In the genomic region with DNA sequence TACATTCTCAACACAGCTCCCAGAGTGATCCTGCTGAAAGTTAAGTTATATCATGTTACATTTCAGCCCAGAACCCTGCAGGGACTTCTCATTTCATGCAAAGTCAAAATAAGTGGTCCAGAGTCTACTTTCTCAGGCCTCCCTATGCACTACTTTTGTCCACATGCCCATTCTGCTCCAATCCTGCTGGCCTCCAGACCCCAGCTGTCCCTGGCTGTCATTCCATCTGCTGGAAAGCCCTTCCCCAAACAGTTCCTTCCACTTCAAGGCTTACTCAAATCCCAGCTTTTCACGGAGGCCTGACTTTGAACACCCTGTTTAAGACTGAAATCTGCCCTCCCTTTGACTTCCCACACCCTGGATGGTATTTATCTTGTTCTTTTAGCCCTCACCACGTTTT, we compare ENCODE assay signal across 19 cellular contexts.
DNase-seq lines count a peak whose midpoint lies in the region; ATAC-seq and TF ChIP-seq lines count a peak whose summit lies in the region.
"Had no signal": no experiment of that assay in that cellular context is flagged by ENCODE, and none has a peak within 500 bp of the region (broad histone marks: within the 10 kb centered on the region; RNA-seq: fewer than 3 reads in every experiment).

No MANE protein-coding gene starts in this region.

- no peak for DNase-seq in HFFc6
- no peak for DNase-seq in RWPE2 (ENCODE audit: low spot score)
- no peak for DNase-seq in epithelial cell of prostate (ENCODE audit: low read depth, low spot score)
- DNase-seq in erythroblast (lab: John Stamatoyannopoulos, UW) = no peak
- no peak for DNase-seq in SW 1271 (lab: John Stamatoyannopoulos, UW)
- DNase-seq: activated CD8-positive, alpha-beta T cell treated with anti-CD3 and anti-CD28 coated beads, Interleukin-2, amount 10 ng/mL, durations not matched to agents 7 days and 5 days; activated effector memory CD4-positive, alpha-beta T cell treated with anti-CD3 and anti-CD28 coated beads, Interleukin-2, amount 50 U/mL, for 16 hours; H7; hypothalamus; NCI-H226; stimulated activated naive CD4-positive, alpha-beta T cell; T-helper 9 cell had no signal

- H3K36me3 Mint-ChIP-seq in HFFc6 (ENCODE audit: low read depth) = peaks cover 1% of the 10 kb centered on the region; the same call in 1 of the 2 replicates

- H3K9me3 Mint-ChIP-seq in HFFc6 = no peaks in the 10 kb centered on the region
- H3K9me3 Mint-ChIP-seq: central memory CD8-positive, alpha-beta T cell had no signal

- peaks cover 13% of the 10 kb centered on the region; the same call in 1 of the 2 replicates for H3K36me3 ChIP-seq in RWPE2 (ENCODE audit: low read depth)
- H3K36me3 ChIP-seq in rectal smooth muscle tissue (ENCODE audit: control insufficient read depth, insufficient read depth, low read length) = no peaks in the 10 kb centered on the region

- H3K27me3 ChIP-seq in RWPE2 (ENCODE audit: insufficient read depth, poor library complexity, severe bottlenecking) = no peaks in the 10 kb centered on the region
- H3K27me3 ChIP-seq in rectal smooth muscle tissue (ENCODE audit: control insufficient read depth, insufficient read depth, low read length) = no peaks in the 10 kb centered on the region

- ATAC-seq in RWPE2 (ENCODE audit: low read depth) (no peak), GM19328 (IDR thresholded peaks at IDR 0.05; ENCODE audit: unreplicated experiment) (no peak), GM19452 (IDR thresholded peaks at IDR 0.05; ENCODE audit: unreplicated experiment) (no peak)
- ATAC-seq: activated CD8-positive, alpha-beta T cell treated with anti-CD3 and anti-CD28 coated beads, Interleukin-2, amount 10 ng/mL, durations not matched to agents 7 days and 5 days; esophagus mucosa had no signal

- peak overlapping the region; percentile 3; the same call in 1 of the 2 replicates for H3K4me3 Mint-ChIP-seq in HFFc6
- H3K4me3 Mint-ChIP-seq: activated CD8-positive, alpha-beta T cell treated with anti-CD3 and anti-CD28 coated beads, Interleukin-2, amount 10 ng/mL, durations not matched to agents 7 days and 5 days; B cell; central memory CD8-positive, alpha-beta T cell had no signal

- peaks cover 34% of the 10 kb centered on the region for H3K4me1 ChIP-seq in RWPE2 (ENCODE audit: insufficient read depth, poor library complexity, severe bottlenecking)
- no peaks in the 10 kb centered on the region for H3K4me1 ChIP-seq in rectal smooth muscle tissue (ENCODE audit: control insufficient read depth, insufficient read depth, low read length)

- no peaks in the 10 kb centered on the region for H3K27me3 Mint-ChIP-seq in HFFc6 (ENCODE audit: insufficient read depth)
- H3K27me3 Mint-ChIP-seq: B cell; central memory CD8-positive, alpha-beta T cell had no signal

- peak overlapping the region; percentile 84 for H3K27ac Mint-ChIP-seq in HFFc6
- H3K27ac Mint-ChIP-seq: activated CD8-positive, alpha-beta T cell treated with anti-CD3 and anti-CD28 coated beads, Interleukin-2, amount 10 ng/mL, durations not matched to agents 7 days and 5 days; B cell had no signal

- H3K27ac ChIP-seq in RWPE2 (ENCODE audit: poor library complexity, severe bottlenecking) (peak overlapping the region; percentile 87), epithelial cell of prostate (peak overlapping the region; percentile 79), rectal smooth muscle tissue (ENCODE audit: low read depth, low read length) (no peak overlapping the region)
- H3K27ac ChIP-seq: parathyroid adenoma had no signal

- no peak overlapping the region for H3K4me3 ChIP-seq in RWPE2 (ENCODE audit: severe bottlenecking)
- H3K4me3 ChIP-seq in rectal smooth muscle tissue (ENCODE audit: low read length) = peak overlapping the region; percentile 5

- peaks cover 37% of the 10 kb centered on the region for H3K4me1 Mint-ChIP-seq in HFFc6 (ENCODE audit: low read depth)
- H3K4me1 Mint-ChIP-seq: central memory CD8-positive, alpha-beta T cell had no signal

- no peak overlapping the region for H3K9ac ChIP-seq in rectal smooth muscle tissue (ENCODE audit: low read length)
- H3K9ac ChIP-seq: parathyroid adenoma had no signal

- H3K9me3 ChIP-seq in RWPE2 (ENCODE audit: severe bottlenecking) = no peaks in the 10 kb centered on the region

- TF ChIP-seq POLR2A in erythroblast (IDR thresholded peaks at IDR 0.05; ENCODE audit: low read length) = no peak

- TF ChIP-seq CTCF in HFFc6 (IDR thresholded peaks at IDR 0.05) (no peak), RWPE2 (IDR thresholded peaks at IDR 0.05; ENCODE audit: poor library complexity, severe bottlenecking) (no peak)
